ENCODE assay signal across 20 cellular contexts in genomic region chr5:44868541-44868940, GRCh38.
"Had no signal": no experiment of that assay in that cellular context is flagged by ENCODE, and none has a peak within 500 bp of the region (broad histone marks: within the 10 kb centered on the region; RNA-seq: fewer than 3 reads in every experiment).

No MANE protein-coding gene starts in this region.

- H3K4me1 Mint-ChIP-seq: stimulated activated effector memory CD8-positive, alpha-beta T cell treated with anti-CD3 and anti-CD28 coated beads, Interleukin-12 subunit alpha, Interleukin-12 subunit beta, amount 100 ng/mL, for 72 hours had no signal

- H3K9me3 ChIP-seq: psoas muscle, right lobe of liver, stomach had no signal

- H3K27ac ChIP-seq: psoas muscle, right lobe of liver, stomach, WERI-Rb-1 had no signal

- ATAC-seq: left lobe of liver; psoas muscle; right lobe of liver; stimulated activated effector memory CD8-positive, alpha-beta T cell treated with anti-CD3 and anti-CD28 coated beads, Interleukin-12 subunit alpha, Interleukin-12 subunit beta, amount 100 ng/mL, for 72 hours had no signal

- H3K4me3 ChIP-seq: lung, psoas muscle, right lobe of liver, stomach had no signal

- H3K27me3 ChIP-seq: right lobe of liver, stomach had no signal

- H3K27ac Mint-ChIP-seq: activated CD4-positive, alpha-beta memory T cell treated with anti-CD3 and anti-CD28 coated beads for 36 hours; stimulated activated effector memory CD8-positive, alpha-beta T cell treated with anti-CD3 and anti-CD28 coated beads, Interleukin-12 subunit alpha, Interleukin-12 subunit beta, amount 100 ng/mL, for 72 hours had no signal

- DNase-seq: activated CD4-positive, alpha-beta memory T cell treated with anti-CD3 and anti-CD28 coated beads for 36 hours; activated CD8-positive, alpha-beta memory T cell treated with anti-CD3 and anti-CD28 coated beads, Interleukin-2, amount 50 U/mL, for 48 hours; activated effector memory CD4-positive, alpha-beta T cell treated with anti-CD3 and anti-CD28 coated beads, Interleukin-2, amount 50 U/mL, for 16 hours; activated naive CD4-positive, alpha-beta T cell treated with anti-CD3 and anti-CD28 coated beads, Interleukin-2, amount 50 U/mL, for 16 hours; activated T-cell treated with anti-CD3 and anti-CD28 coated beads, Interleukin-2, amount 50 U/mL, for 48 hours; aorta; cerebellar nuclear complex; cortex of kidney; effector CD4-positive, alpha-beta T cell; midbrain; psoas muscle; right lobe of liver; stimulated activated CD4-positive, alpha-beta T cell treated with anti-CD3 and anti-CD28 coated beads, Interleukin-4, amount 100 ng/mL, for 24 hours; stomach; SW 1271; trophoblast cell; WERI-Rb-1 had no signal

- H3K4me3 Mint-ChIP-seq: activated CD4-positive, alpha-beta memory T cell treated with anti-CD3 and anti-CD28 coated beads for 36 hours; stimulated activated effector memory CD8-positive, alpha-beta T cell treated with anti-CD3 and anti-CD28 coated beads, Interleukin-12 subunit alpha, Interleukin-12 subunit beta, amount 100 ng/mL, for 72 hours had no signal

- H3K4me1 ChIP-seq: psoas muscle, right lobe of liver, stomach had no signal

- H3K36me3 Mint-ChIP-seq: activated CD4-positive, alpha-beta memory T cell treated with anti-CD3 and anti-CD28 coated beads for 36 hours; stimulated activated effector memory CD8-positive, alpha-beta T cell treated with anti-CD3 and anti-CD28 coated beads, Interleukin-12 subunit alpha, Interleukin-12 subunit beta, amount 100 ng/mL, for 72 hours had no signal

- H3K36me3 ChIP-seq: right lobe of liver, stomach, WERI-Rb-1 had no signal

- H3K9me3 Mint-ChIP-seq: activated CD4-positive, alpha-beta memory T cell treated with anti-CD3 and anti-CD28 coated beads for 36 hours; stimulated activated effector memory CD8-positive, alpha-beta T cell treated with anti-CD3 and anti-CD28 coated beads, Interleukin-12 subunit alpha, Interleukin-12 subunit beta, amount 100 ng/mL, for 72 hours had no signal
